Comparison of ENCODE assay signal across 2 cellular contexts in the genomic region with DNA sequence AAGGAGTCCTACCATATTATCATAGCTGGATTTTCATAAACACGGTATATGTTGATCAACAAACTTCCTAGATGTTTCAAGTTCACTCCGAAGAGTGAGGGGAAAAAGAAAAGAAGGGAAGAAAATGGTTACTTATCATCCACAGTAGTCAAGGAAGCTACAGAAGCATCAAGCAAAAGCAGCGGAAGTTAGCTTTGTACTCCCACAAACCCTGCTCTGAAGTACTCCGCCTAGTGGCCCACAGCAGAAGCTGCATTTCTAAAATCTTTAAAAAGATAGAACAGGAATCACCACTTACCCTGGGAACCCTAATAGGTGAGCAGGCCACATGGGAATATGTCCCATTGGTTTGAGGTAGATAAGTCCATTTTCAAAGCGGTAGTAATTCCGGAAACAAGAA.
TF ChIP-seq lines count a peak whose summit lies in the region.

No MANE protein-coding gene starts in this region.

TF ChIP-seq in SK-N-SH, 30 proteins besides CTCF, POLR2A, EP300 and RAD21 (continued from another document):
- TF ChIP-seq, protein P1, sequence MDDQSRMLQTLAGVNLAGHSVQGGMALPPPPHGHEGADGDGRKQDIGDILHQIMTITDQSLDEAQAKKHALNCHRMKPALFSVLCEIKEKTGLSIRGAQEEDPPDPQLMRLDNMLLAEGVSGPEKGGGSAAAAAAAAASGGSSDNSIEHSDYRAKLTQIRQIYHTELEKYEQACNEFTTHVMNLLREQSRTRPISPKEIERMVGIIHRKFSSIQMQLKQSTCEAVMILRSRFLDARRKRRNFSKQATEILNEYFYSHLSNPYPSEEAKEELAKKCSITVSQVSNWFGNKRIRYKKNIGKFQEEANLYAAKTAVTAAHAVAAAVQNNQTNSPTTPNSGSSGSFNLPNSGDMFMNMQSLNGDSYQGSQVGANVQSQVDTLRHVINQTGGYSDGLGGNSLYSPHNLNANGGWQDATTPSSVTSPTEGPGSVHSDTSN (IDR thresholded peaks at IDR 0.05) = no peak
- TF ChIP-seq POLR2AphosphoS5 (IDR thresholded peaks at IDR 0.05; ENCODE audit: low read depth, low read length) = no peak
- no peak for TF ChIP-seq TCF12 (IDR thresholded peaks at IDR 0.05)
- TF ChIP-seq TEAD4 (IDR thresholded peaks at IDR 0.05; ENCODE audit: borderline replicate concordance, insufficient read depth) = no peak
- TF ChIP-seq, protein P2, sequence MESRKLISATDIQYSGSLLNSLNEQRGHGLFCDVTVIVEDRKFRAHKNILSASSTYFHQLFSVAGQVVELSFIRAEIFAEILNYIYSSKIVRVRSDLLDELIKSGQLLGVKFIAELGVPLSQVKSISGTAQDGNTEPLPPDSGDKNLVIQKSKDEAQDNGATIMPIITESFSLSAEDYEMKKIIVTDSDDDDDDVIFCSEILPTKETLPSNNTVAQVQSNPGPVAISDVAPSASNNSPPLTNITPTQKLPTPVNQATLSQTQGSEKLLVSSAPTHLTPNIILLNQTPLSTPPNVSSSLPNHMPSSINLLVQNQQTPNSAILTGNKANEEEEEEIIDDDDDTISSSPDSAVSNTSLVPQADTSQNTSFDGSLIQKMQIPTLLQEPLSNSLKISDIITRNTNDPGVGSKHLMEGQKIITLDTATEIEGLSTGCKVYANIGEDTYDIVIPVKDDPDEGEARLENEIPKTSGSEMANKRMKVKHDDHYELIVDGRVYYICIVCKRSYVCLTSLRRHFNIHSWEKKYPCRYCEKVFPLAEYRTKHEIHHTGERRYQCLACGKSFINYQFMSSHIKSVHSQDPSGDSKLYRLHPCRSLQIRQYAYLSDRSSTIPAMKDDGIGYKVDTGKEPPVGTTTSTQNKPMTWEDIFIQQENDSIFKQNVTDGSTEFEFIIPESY (IDR thresholded peaks at IDR 0.05; ENCODE audit: borderline replicate concordance, low read depth) = no peak
- no peak for TF ChIP-seq FOXJ3 (CRISPR knock-in tag; IDR thresholded peaks at IDR 0.05)
- TF ChIP-seq SIN3A (IDR thresholded peaks at IDR 0.05; ENCODE audit: borderline replicate concordance, low read depth, low read length) = no peak
- TF ChIP-seq GABPA (IDR thresholded peaks at IDR 0.05; ENCODE audit: low read depth) = no peak
- TF ChIP-seq, protein P3, sequence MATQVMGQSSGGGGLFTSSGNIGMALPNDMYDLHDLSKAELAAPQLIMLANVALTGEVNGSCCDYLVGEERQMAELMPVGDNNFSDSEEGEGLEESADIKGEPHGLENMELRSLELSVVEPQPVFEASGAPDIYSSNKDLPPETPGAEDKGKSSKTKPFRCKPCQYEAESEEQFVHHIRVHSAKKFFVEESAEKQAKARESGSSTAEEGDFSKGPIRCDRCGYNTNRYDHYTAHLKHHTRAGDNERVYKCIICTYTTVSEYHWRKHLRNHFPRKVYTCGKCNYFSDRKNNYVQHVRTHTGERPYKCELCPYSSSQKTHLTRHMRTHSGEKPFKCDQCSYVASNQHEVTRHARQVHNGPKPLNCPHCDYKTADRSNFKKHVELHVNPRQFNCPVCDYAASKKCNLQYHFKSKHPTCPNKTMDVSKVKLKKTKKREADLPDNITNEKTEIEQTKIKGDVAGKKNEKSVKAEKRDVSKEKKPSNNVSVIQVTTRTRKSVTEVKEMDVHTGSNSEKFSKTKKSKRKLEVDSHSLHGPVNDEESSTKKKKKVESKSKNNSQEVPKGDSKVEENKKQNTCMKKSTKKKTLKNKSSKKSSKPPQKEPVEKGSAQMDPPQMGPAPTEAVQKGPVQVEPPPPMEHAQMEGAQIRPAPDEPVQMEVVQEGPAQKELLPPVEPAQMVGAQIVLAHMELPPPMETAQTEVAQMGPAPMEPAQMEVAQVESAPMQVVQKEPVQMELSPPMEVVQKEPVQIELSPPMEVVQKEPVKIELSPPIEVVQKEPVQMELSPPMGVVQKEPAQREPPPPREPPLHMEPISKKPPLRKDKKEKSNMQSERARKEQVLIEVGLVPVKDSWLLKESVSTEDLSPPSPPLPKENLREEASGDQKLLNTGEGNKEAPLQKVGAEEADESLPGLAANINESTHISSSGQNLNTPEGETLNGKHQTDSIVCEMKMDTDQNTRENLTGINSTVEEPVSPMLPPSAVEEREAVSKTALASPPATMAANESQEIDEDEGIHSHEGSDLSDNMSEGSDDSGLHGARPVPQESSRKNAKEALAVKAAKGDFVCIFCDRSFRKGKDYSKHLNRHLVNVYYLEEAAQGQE (IDR thresholded peaks at IDR 0.05; ENCODE audit: low read depth, low read length) = no peak
- TF ChIP-seq, protein P4, sequence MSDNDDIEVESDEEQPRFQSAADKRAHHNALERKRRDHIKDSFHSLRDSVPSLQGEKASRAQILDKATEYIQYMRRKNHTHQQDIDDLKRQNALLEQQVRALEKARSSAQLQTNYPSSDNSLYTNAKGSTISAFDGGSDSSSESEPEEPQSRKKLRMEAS (IDR thresholded peaks at IDR 0.05; ENCODE audit: low read depth) = no peak
- TF ChIP-seq TAF1 (IDR thresholded peaks at IDR 0.05; ENCODE audit: borderline replicate concordance, low read depth, low read length) = no peak
TF ChIP-seq in SK-N-SH: peak in this region for 0.

TF ChIP-seq in SK-N-SH treated with all-trans-retinoic acid at 6 μM for 48 hours, 23 proteins besides CTCF, POLR2A, EP300 and RAD21 (continued from another document):
- TF ChIP-seq, protein P5, sequence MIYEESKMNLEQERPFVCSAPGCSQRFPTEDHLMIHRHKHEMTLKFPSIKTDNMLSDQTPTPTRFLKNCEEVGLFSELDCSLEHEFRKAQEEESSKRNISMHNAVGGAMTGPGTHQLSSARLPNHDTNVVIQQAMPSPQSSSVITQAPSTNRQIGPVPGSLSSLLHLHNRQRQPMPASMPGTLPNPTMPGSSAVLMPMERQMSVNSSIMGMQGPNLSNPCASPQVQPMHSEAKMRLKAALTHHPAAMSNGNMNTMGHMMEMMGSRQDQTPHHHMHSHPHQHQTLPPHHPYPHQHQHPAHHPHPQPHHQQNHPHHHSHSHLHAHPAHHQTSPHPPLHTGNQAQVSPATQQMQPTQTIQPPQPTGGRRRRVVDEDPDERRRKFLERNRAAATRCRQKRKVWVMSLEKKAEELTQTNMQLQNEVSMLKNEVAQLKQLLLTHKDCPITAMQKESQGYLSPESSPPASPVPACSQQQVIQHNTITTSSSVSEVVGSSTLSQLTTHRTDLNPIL (CRISPR knock-in tag; IDR thresholded peaks at IDR 0.05; ENCODE audit: low read depth) = no peak
